15 cellular contexts compared by ENCODE assay signal in the genomic region with DNA sequence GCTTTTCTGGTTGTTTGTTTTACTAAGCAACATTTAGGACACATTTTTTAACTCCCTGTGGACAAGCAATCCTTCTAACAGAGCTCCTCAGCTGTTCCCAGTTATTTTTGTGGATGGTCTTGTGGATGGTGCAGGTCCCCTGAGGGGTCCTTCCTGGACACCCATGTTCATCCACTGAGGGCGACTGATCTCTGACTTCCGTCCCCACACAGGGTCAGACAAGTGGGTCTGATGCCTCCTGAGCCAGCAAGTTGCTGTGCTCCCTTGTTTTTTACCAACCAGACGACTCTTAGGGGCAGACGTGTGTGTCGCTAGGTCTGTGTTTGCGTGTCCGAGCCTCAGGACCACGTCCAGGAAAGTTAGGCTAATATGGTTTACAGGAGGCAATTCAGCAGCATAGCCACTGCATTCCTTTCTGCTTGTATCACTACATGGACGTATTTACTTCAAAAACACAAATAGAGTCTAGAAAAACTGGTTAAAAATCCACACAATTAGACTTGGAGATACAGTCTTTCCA.
DNase-seq lines count a peak whose midpoint lies in the region; ATAC-seq and TF ChIP-seq lines count a peak whose summit lies in the region.
"Had no signal": no experiment of that assay in that cellular context is flagged by ENCODE, and none has a peak within 500 bp of the region (broad histone marks: within the 10 kb centered on the region; RNA-seq: fewer than 3 reads in every experiment).

No MANE protein-coding gene starts in this region.

- H3K27me3 Mint-ChIP-seq in endodermal cell (ENCODE audit: insufficient read depth): no peaks in the 10 kb centered on the region
- H3K27me3 Mint-ChIP-seq: brain had no signal

- peak overlapping the region; percentile 84 for H3K18ac ChIP-seq in IMR-90 (ENCODE audit: low read depth, low read length)

- in situ Hi-C loops in IMR-90 (cut with MboI; ENCODE audit: low sequenced_read_pairs): no loop called here

- no peak overlapping the region for H3K27ac Mint-ChIP-seq in endodermal cell
- H3K27ac Mint-ChIP-seq: activated CD8-positive, alpha-beta T cell treated with anti-CD3 and anti-CD28 coated beads, Interleukin-2, amount 10 ng/mL, durations not matched to agents 7 days and 5 days; CD8-positive, alpha-beta memory T cell; natural killer cell had no signal

- H2AK9ac ChIP-seq in IMR-90 (replicated peaks; ENCODE audit: low read depth, low read length, poor library complexity): peak overlapping the region; percentile 60

- H3K9me3 ChIP-seq in IMR-90 (ENCODE audit: control insufficient read depth, insufficient read depth, low read length) (no peaks in the 10 kb centered on the region; the same call in 1 of the 2 replicates), endodermal cell (ENCODE audit: control insufficient read depth, low read length) (peaks cover 19% of the 10 kb centered on the region), lower lobe of right lung (peaks cover 4% of the 10 kb centered on the region), stomach smooth muscle (ENCODE audit: control insufficient read depth in 2 of 2, low read length in 2 of 2) (no peaks in the 10 kb centered on the region)

- H3K79me1 ChIP-seq in IMR-90 (ENCODE audit: low read depth in 1 of 2, low read length in 2 of 2): 0 out of 4 replicates have a peak, but pooled peaks cover 0 to 6% of the 10 kb centered on the region in 2 experiments

- peak overlapping the region; percentile 79; the same call in 1 of the 2 replicates for H2AK5ac ChIP-seq in IMR-90 (ENCODE audit: low read depth, low read length)

- POLR2A ChIA-PET in IMR-90 (lab: Charles Lee; ENCODE audit: unreplicated experiment): interaction anchor here (0.6 to 1.1 kb wide), 2 partner anchors 10 to 36 kb away, joined by 4 to 9 read pairs; no protein-coding TSS in a partner anchor

- peaks cover 25% of the 10 kb centered on the region for H3K9me3 Mint-ChIP-seq in endodermal cell

- peak overlapping the region; percentile 92 for H2BK120ac ChIP-seq in IMR-90 (ENCODE audit: low read depth, low read length)

- H4K8ac ChIP-seq in IMR-90 (ENCODE audit: low read depth in 2 of 2, low read length in 2 of 2): peak overlapping the region; percentile 24 to 87; a peak in 3 of 4 replicates

- no peak for TF ChIP-seq POLR2A in IMR-90 (IDR thresholded peaks at IDR 0.05; ENCODE audit: low read depth, low read length)

- H3K14ac ChIP-seq in IMR-90 (replicated peaks; ENCODE audit: low read depth, low read length): peak overlapping the region; percentile 81

- BruUV-seq in IMR-90 (replicated peaks; lab: Mats Ljungman, UMichigan): no TSS peak

- intact Hi-C loops in IMR-90 (cut with micrococcal nuclease): no loop called here
- intact Hi-C loops in lower lobe of right lung (cut with DNase I): no loop called here
- intact Hi-C loops in posterior vena cava (cut with DNase I): no loop called here

- peak overlapping the region; percentile 95 for H3K4ac ChIP-seq in IMR-90 (ENCODE audit: low read depth, low read length)

- peak overlapping the region; percentile 91 for H4K91ac ChIP-seq in IMR-90 (ENCODE audit: insufficient read depth, low read depth, low read length)

- DNase-seq in IMR-90 (peak; percentile 74), endodermal cell (peak; percentile 40), lower lobe of right lung (no peak), posterior vena cava (ENCODE audit: low spot score) (no peak)
- DNase-seq in stimulated activated naive CD8-positive, alpha-beta T cell treated with anti-CD3 and anti-CD28 coated beads, Interleukin-15, Interleukin-2, amounts not matched to agents 100 U/mL and 50 U/mL, for 24 hours: no peak
- DNase-seq: activated CD8-positive, alpha-beta T cell treated with anti-CD3 and anti-CD28 coated beads, Interleukin-2, amount 10 ng/mL, durations not matched to agents 7 days and 5 days; CD8-positive, alpha-beta memory T cell; KG1; natural killer cell; NCI-H2227 treated with DMSO at 0.1 percent for 48 hours; SHP77 treated with DMSO at 0.1 percent for 48 hours had no signal

- peak overlapping the region; percentile 83 for H3K23ac ChIP-seq in IMR-90 (ENCODE audit: low read depth, low read length)

- peak overlapping the region; percentile 76 for H4K5ac ChIP-seq in IMR-90 (ENCODE audit: low read depth, low read length)

- H2BK5ac ChIP-seq in IMR-90 (ENCODE audit: low read depth, low read length, poor library complexity, severe bottlenecking): peak overlapping the region; percentile 75

- H2AFZ ChIP-seq in IMR-90 (replicated peaks; ENCODE audit: low read length, poor library complexity): peak overlapping the region; percentile 83

- H3K4me1 Mint-ChIP-seq in endodermal cell: no peaks in the 10 kb centered on the region
- H3K4me1 Mint-ChIP-seq: CD8-positive, alpha-beta memory T cell; natural killer cell had no signal

- dilution Hi-C loops in IMR-90 (cut with HindIII; ENCODE audit: low sequenced_read_pairs, unreplicated experiment): no loop called here

- no peak overlapping the region for H3K4me3 ChIP-seq in IMR-90 (ENCODE audit: insufficient read depth, low read depth, low read length)
- no peak overlapping the region for H3K4me3 ChIP-seq in endodermal cell (ENCODE audit: low read length)
- H3K4me3 ChIP-seq in lower lobe of right lung: no peak overlapping the region
- peak overlapping the region; percentile 31 to 44 for H3K4me3 ChIP-seq in stomach smooth muscle (ENCODE audit: low read length in 2 of 2)

- peak overlapping the region; percentile 89 for H2BK20ac ChIP-seq in IMR-90 (ENCODE audit: low read depth, low read length)

- ATAC-seq in IMR-90 (ENCODE audit: low read depth): peak; percentile 89
- peak in 1 of 2 donors; percentile 41 for ATAC-seq in lower lobe of right lung
- no peak for ATAC-seq in HG03565 (IDR thresholded peaks at IDR 0.05; ENCODE audit: unreplicated experiment)
- ATAC-seq in stimulated activated naive CD8-positive, alpha-beta T cell treated with anti-CD3 and anti-CD28 coated beads, Interleukin-15, Interleukin-2, amounts not matched to agents 100 U/mL and 50 U/mL, for 24 hours: no peak
- ATAC-seq in HG03175 (IDR thresholded peaks at IDR 0.05; ENCODE audit: unreplicated experiment): no peak
- ATAC-seq: activated CD8-positive, alpha-beta T cell treated with anti-CD3 and anti-CD28 coated beads, Interleukin-2, amount 10 ng/mL, durations not matched to agents 7 days and 5 days; natural killer cell had no signal

- H3K27me3 ChIP-seq in IMR-90 (ENCODE audit: control insufficient read depth, insufficient read depth, low read length) (no peaks in the 10 kb centered on the region), endodermal cell (ENCODE audit: control insufficient read depth, insufficient read depth, low read length, poor library complexity, severe bottlenecking) (no peaks in the 10 kb centered on the region), lower lobe of right lung (ENCODE audit: low read depth) (no peaks in the 10 kb centered on the region), stomach smooth muscle (ENCODE audit: control insufficient read depth in 1 of 2, insufficient read depth in 2 of 2, low read length in 2 of 2) (no peaks in the 10 kb centered on the region)

- H3K4me3 Mint-ChIP-seq in endodermal cell: no peak overlapping the region
- H3K4me3 Mint-ChIP-seq: activated CD8-positive, alpha-beta T cell treated with anti-CD3 and anti-CD28 coated beads, Interleukin-2, amount 10 ng/mL, durations not matched to agents 7 days and 5 days; brain; CD8-positive, alpha-beta memory T cell; natural killer cell had no signal

- H3K27ac ChIP-seq in IMR-90 (ENCODE audit: insufficient read depth, low read length): peak overlapping the region; percentile 59
- no peak overlapping the region for H3K27ac ChIP-seq in endodermal cell (ENCODE audit: low read depth, low read length)
- H3K27ac ChIP-seq in lower lobe of right lung: peak overlapping the region; percentile 54
- H3K27ac ChIP-seq in stomach smooth muscle (ENCODE audit: low read length): peak overlapping the region; percentile 87

- H3K4me1 ChIP-seq in IMR-90 (ENCODE audit: control insufficient read depth, insufficient read depth, low read length): peaks cover 17% of the 10 kb centered on the region
- no peaks in the 10 kb centered on the region for H3K4me1 ChIP-seq in endodermal cell (ENCODE audit: control insufficient read depth, insufficient read depth, low read length)
- H3K4me1 ChIP-seq in lower lobe of right lung: peaks cover 18% of the 10 kb centered on the region
- peaks cover 24% of the 10 kb centered on the region for H3K4me1 ChIP-seq in stomach smooth muscle (ENCODE audit: control insufficient read depth, insufficient read depth, low read length)

- TF ChIP-seq RAD21 in IMR-90 (IDR thresholded peaks at IDR 0.05; ENCODE audit: low read length): no peak

- no peak overlapping the region for H3K9ac ChIP-seq in IMR-90 (ENCODE audit: low read depth, low read length)
- no peak overlapping the region for H3K9ac ChIP-seq in endodermal cell (ENCODE audit: extremely low read depth, low read length, poor library complexity, severe bottlenecking)
- H3K9ac ChIP-seq in stomach smooth muscle (ENCODE audit: low read length in 2 of 2): peak overlapping the region; percentile 8 to 42

- peak overlapping the region; percentile 91; the same call in 1 of the 3 replicates for H2BK15ac ChIP-seq in IMR-90 (ENCODE audit: low read depth, low read length)

- H3K4me2 ChIP-seq in IMR-90 (ENCODE audit: low read depth, low read length): peak overlapping the region; percentile 57

- H4K20me1 ChIP-seq in IMR-90 (ENCODE audit: insufficient read depth, low read length): no peaks in the 10 kb centered on the region

- H3K36me3 ChIP-seq in IMR-90 (ENCODE audit: control insufficient read depth, insufficient read depth, low read length) (no peaks in the 10 kb centered on the region), endodermal cell (ENCODE audit: control insufficient read depth, insufficient read depth, low read length) (no peaks in the 10 kb centered on the region), lower lobe of right lung (no peaks in the 10 kb centered on the region), stomach smooth muscle (ENCODE audit: control insufficient read depth in 2 of 2, insufficient read depth in 2 of 2, low read length in 2 of 2) (no peaks in the 10 kb centered on the region)

- peaks cover 25% of the 10 kb centered on the region for H3K9me1 ChIP-seq in IMR-90 (ENCODE audit: insufficient read depth, low read length)

- no peak for TF ChIP-seq CTCF in IMR-90 (conservative IDR thresholded peaks at IDR 0.05; ENCODE audit: low read depth, low read length)
- TF ChIP-seq CTCF in endodermal cell (conservative IDR thresholded peaks at IDR 0.05): no peak
- no peak for TF ChIP-seq CTCF in lower lobe of right lung (IDR thresholded peaks at IDR 0.05)

- CTCF ChIA-PET in IMR-90 (lab: Yijun Ruan, JAX): interaction anchor here (0.6 to 1.9 kb wide), 5 partner anchors 11 to 307 kb away, joined by 3 to 8 read pairs (median 3); no protein-coding TSS in a partner anchor

- H3K56ac ChIP-seq in IMR-90 (ENCODE audit: extremely low read depth, insufficient read depth, low read length): peak overlapping the region; percentile 71; the same call in 1 of the 2 replicates

- 100% methylated on average over 2 of the region's 9 CpGs; no CpG with 5 or more reads in 1 of the 2 experiments for WGBS in IMR-90 (ENCODE audit: extremely low coverage in 2 of 2, insufficient read length in 1 of 2), 2 experiments
- 92 to 96% methylated on average over 7 to 9 of the region's 9 CpGs for WGBS in endodermal cell (ENCODE audit: insufficient coverage in 1 of 2, insufficient read length in 1 of 2), 2 experiments

- peaks cover 6% of the 10 kb centered on the region for H3K36me3 Mint-ChIP-seq in endodermal cell (ENCODE audit: low read depth)
- H3K36me3 Mint-ChIP-seq: natural killer cell had no signal

Comparison
In these comparisons a context has a peak if more than half of its experiments do, and no peak if none do; other contexts are left out.
1. DNase-seq: peak in IMR-90 (single experiment) and endodermal cell (single experiment); none in lower lobe of right lung (single experiment), stimulated activated naive CD8-positive, alpha-beta T cell treated with anti-CD3 and anti-CD28 coated beads, Interleukin-15, Interleukin-2, amounts not matched to agents 100 U/mL and 50 U/mL, for 24 hours (single experiment) and posterior vena cava (single experiment).
2. H3K4me3 ChIP-seq: peak in stomach smooth muscle (2 of 2); none in IMR-90 (single experiment), endodermal cell (single experiment) and lower lobe of right lung (single experiment).
3. H3K9ac ChIP-seq: peak in stomach smooth muscle (2 of 2); none in IMR-90 (single experiment) and endodermal cell (single experiment).